Comparison of ENCODE assay signal across 15 cellular contexts in the genomic region with DNA sequence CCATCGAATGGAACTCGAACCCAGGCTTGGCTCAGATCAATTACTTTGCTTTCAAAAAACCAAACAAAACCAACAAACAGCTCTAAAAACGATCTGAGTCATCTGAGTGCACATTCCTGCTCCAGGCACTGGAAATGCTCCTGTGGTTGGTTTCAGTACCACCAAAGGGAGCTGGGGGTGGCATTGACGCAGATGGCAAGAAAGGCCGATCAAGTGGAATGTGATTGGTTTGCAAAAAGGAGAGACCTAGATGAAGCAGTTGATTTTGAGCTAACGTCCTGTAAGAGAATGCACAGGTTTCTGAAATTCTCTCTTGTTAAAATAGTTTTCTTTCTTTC. TPM values are rescaled to one million over a fixed set of nuclear protein-coding genes. Genes with fewer than 3 reads are reported as not detected.
DNase-seq lines count a peak whose midpoint lies in the region; ATAC-seq and TF ChIP-seq lines count a peak whose summit lies in the region.
"Had no signal": no experiment of that assay in that cellular context is flagged by ENCODE, and none has a peak within 500 bp of the region (broad histone marks: within the 10 kb centered on the region; RNA-seq: fewer than 3 reads in every experiment).

No MANE protein-coding gene starts in this region.

- no peaks in the 10 kb centered on the region for H3K9me3 ChIP-seq in BLaER1
- no peaks in the 10 kb centered on the region for H3K9me3 ChIP-seq in HCT116 (ENCODE audit: control insufficient read depth in 1 of 2, insufficient read depth in 1 of 2, low read depth in 1 of 2, low read length in 2 of 2)

- peak overlapping the region; percentile 94 for H3K4me3 Mint-ChIP-seq in activated naive CD8-positive, alpha-beta T cell
- no peak overlapping the region for H3K4me3 Mint-ChIP-seq in MCF 10A (ENCODE audit: unreplicated experiment)

- H3K4me1 ChIP-seq in BLaER1 (peaks cover 73% of the 10 kb centered on the region), HCT116 (ENCODE audit: control insufficient read depth in 1 of 2, insufficient read depth in 2 of 2, low read length in 2 of 2) (peaks cover 27 to 48% of the 10 kb centered on the region in 2 experiments)

- H4K20me1 ChIP-seq in BLaER1 (peaks cover 100% of the 10 kb centered on the region), HCT116 (ENCODE audit: insufficient read depth) (no peaks in the 10 kb centered on the region)

- H3K9ac ChIP-seq in BLaER1, result peak overlapping the region; percentile 64; the same call in 1 of the 2 replicates
- no peak overlapping the region for H3K9ac ChIP-seq in HCT116 (ENCODE audit: low read length)

- H3K4me2 ChIP-seq in BLaER1 (peak overlapping the region; percentile 98), HCT116 (ENCODE audit: low read length) (peak overlapping the region; percentile 94)

- no peaks in the 10 kb centered on the region for H3K9me2 ChIP-seq in HCT116 (ENCODE audit: insufficient read depth)

- no peaks in the 10 kb centered on the region for H3K27me3 ChIP-seq in BLaER1
- no peaks in the 10 kb centered on the region for H3K27me3 ChIP-seq in HCT116 (ENCODE audit: insufficient read depth, low read length)

- BruUV-seq in HCT116 (replicated peaks; lab: Mats Ljungman, UMichigan) (TSS peak; percentile 43), MCF 10A (replicated peaks; lab: Mats Ljungman, UMichigan) (no TSS peak)

- TF ChIP-seq RAD21 in HCT116 (IDR thresholded peaks at IDR 0.05; ENCODE audit: low read depth), result no peak

- CTCF ChIA-PET in HCT116 (lab: Charles Lee) (interaction anchor here (1.7 kb wide), 1 partner anchor 12 kb away, joined by 4 read pairs; no protein-coding TSS in a partner anchor), MCF 10A (lab: Yijun Ruan, JAX) (interaction anchor here (0.7 to 1.3 kb wide), 5 partner anchors 11 to 60 kb away, joined by 3 to 4 read pairs (median 3); no protein-coding TSS in a partner anchor)

- H3K4me3 ChIP-seq in BLaER1, result 0 out of 2 replicates have a peak overlapping the region, but pooled peaks have one; percentile 66
- no peak overlapping the region for H3K4me3 ChIP-seq in HCT116 (replicated peaks in 1 of 2; ENCODE audit: low read depth in 1 of 2, low read length in 2 of 2)

- intact Hi-C loops in HCT116 (cut with micrococcal nuclease), result no loop called here
- intact Hi-C loops in MCF 10A (cut with micrococcal nuclease), result no loop called here

- no peak for TF ChIP-seq POLR2A in HCT116 (IDR thresholded peaks at IDR 0.05; ENCODE audit: borderline replicate concordance, extremely low read depth, insufficient read depth, insufficient read length)

- H3K27ac ChIP-seq in BLaER1 (peak overlapping the region; percentile 62; the same call in 1 of the 2 replicates), HCT116 (ENCODE audit: low read depth, low read length) (no peak overlapping the region)
- H3K27ac ChIP-seq: HL-60 had no signal

- peaks cover 51% of the 10 kb centered on the region for H3K36me3 ChIP-seq in BLaER1
- H3K36me3 ChIP-seq in HCT116 (ENCODE audit: control insufficient read depth in 1 of 2, insufficient read depth in 2 of 2, low read length in 2 of 2), result no peaks in the 10 kb centered on the region

- ATAC-seq in HCT116, result no peak
- no peak for ATAC-seq in activated CD4-positive, CD25-positive, alpha-beta regulatory T cell treated with anti-CD3 and anti-CD28 coated beads, Interleukin-2, amount 50 U/mL, for 24 hours

- peak overlapping the region; percentile 95 for H3K27ac Mint-ChIP-seq in activated naive CD8-positive, alpha-beta T cell
- no peak overlapping the region for H3K27ac Mint-ChIP-seq in MCF 10A (ENCODE audit: low read depth, unreplicated experiment)

- H3K4me1 Mint-ChIP-seq in activated naive CD8-positive, alpha-beta T cell (ENCODE audit: low read depth), result peaks cover 71% of the 10 kb centered on the region
- H3K4me1 Mint-ChIP-seq in MCF 10A (ENCODE audit: insufficient read depth, unreplicated experiment), result peaks cover 10% of the 10 kb centered on the region

- DNase-seq in HCT116 (ENCODE audit: low read depth, low spot score), result no peak
- peak; percentile 70 for DNase-seq in kidney tubule cell (ENCODE audit: low spot score)
- no peak for DNase-seq in MCF 10A (ENCODE audit: unreplicated experiment)
- DNase-seq in central memory CD4-positive, alpha-beta T cell, result no peak
- DNase-seq in stimulated activated CD4-positive, alpha-beta T cell treated with anti-CD3 and anti-CD28 coated beads, Interleukin-1b, Interleukin-23, amount 100 ng/mL, for 48 hours, result no peak
- DNase-seq: activated CD8-positive, alpha-beta memory T cell treated with anti-CD3 and anti-CD28 coated beads, Interleukin-2, amount 50 U/mL, for 4 hours; dermis blood vessel endothelial cell; DMS79 treated with DMSO at 0.1 percent for 48 hours; NCI-H1930; occipital lobe; RPMI8226 had no signal

- no peak for TF ChIP-seq CTCF in HCT116 (IDR thresholded peaks at IDR 0.05 in 2 of 3, conservative IDR thresholded peaks at IDR 0.05 in 1 of 3; ENCODE audit: borderline replicate concordance in 1 of 3, insufficient read depth in 1 of 3, low read depth in 2 of 3, low read length in 2 of 3)
- no peak for TF ChIP-seq CTCF in MCF 10A (IDR thresholded peaks at IDR 0.05; ENCODE audit: unreplicated experiment)

- H3K36me3 Mint-ChIP-seq in activated naive CD8-positive, alpha-beta T cell, result peaks cover 11% of the 10 kb centered on the region
- H3K36me3 Mint-ChIP-seq in MCF 10A (ENCODE audit: insufficient read depth, unreplicated experiment), result no peaks in the 10 kb centered on the region

- no peak overlapping the region for H2AFZ ChIP-seq in HCT116 (ENCODE audit: low read depth, low read length, poor library complexity, severe bottlenecking)

- POLR2A ChIA-PET in HCT116 (lab: Charles Lee), result no interaction called here
- POLR2A ChIA-PET in MCF 10A (lab: Yijun Ruan, JAX), result interaction anchor here (0.8 to 1.4 kb wide), 2 partner anchors 14 to 46 kb away, joined by 3 to 4 read pairs; no protein-coding TSS in a partner anchor

- H3K27me3 Mint-ChIP-seq in activated naive CD8-positive, alpha-beta T cell, result no peaks in the 10 kb centered on the region
- H3K27me3 Mint-ChIP-seq in MCF 10A (ENCODE audit: insufficient read depth, unreplicated experiment), result no peaks in the 10 kb centered on the region

- H3K79me2 ChIP-seq in HCT116 (ENCODE audit: insufficient read depth, low read length), result no peaks in the 10 kb centered on the region

- RAD21 ChIA-PET in HCT116 (lab: Charles Lee; ENCODE audit: low non-redundant PET in 1 of 2, low total read pairs in 2 of 2, uncharacterized antibody in 2 of 2, unreplicated experiment in 2 of 2), result no interaction called here

- no peaks in the 10 kb centered on the region for H3K9me3 Mint-ChIP-seq in activated naive CD8-positive, alpha-beta T cell (ENCODE audit: low read depth)
- no peaks in the 10 kb centered on the region for H3K9me3 Mint-ChIP-seq in MCF 10A (ENCODE audit: unreplicated experiment)

TF ChIP-seq in HCT116, 20 proteins besides CTCF, POLR2A, EP300 and RAD21 (continues in another document):
- TF ChIP-seq MAX (IDR thresholded peaks at IDR 0.05) (no peak), TCF7L2 (IDR thresholded peaks at IDR 0.05; ENCODE audit: borderline replicate concordance, extremely low read depth, insufficient read depth, insufficient read length) (no peak), EGR1 (IDR thresholded peaks at IDR 0.05; ENCODE audit: low read depth) (no peak), JUND (IDR thresholded peaks at IDR 0.05) (no peak), POLR2AphosphoS5 (IDR thresholded peaks at IDR 0.05; ENCODE audit: low read depth, low read length) (no peak), CEBPB (IDR thresholded peaks at IDR 0.05; ENCODE audit: low read depth) (no peak), ATF3 (IDR thresholded peaks at IDR 0.05) (no peak), REST (IDR thresholded peaks at IDR 0.05; ENCODE audit: low read depth) (no peak), SIN3A (IDR thresholded peaks at IDR 0.05; ENCODE audit: low read depth) (no peak), EZH2 (IDR thresholded peaks at IDR 0.05) (no peak), SP1 (IDR thresholded peaks at IDR 0.05; ENCODE audit: low read depth) (no peak), ZFX (IDR thresholded peaks at IDR 0.05) (no peak), FOSL1 (IDR thresholded peaks at IDR 0.05; ENCODE audit: low read depth) (no peak), CBX3 (IDR thresholded peaks at IDR 0.05; ENCODE audit: low read depth) (no peak), EZH2phosphoT487 (IDR thresholded peaks at IDR 0.05; ENCODE audit: borderline replicate concordance) (no peak), SRF (IDR thresholded peaks at IDR 0.05; ENCODE audit: low read depth) (no peak)

RNA-seq across cellular contexts. Expression of gene PIK3CD, which starts 39.5 kb away (rescaled TPM):
- total RNA-seq in HCT116 (2021; ENCODE audit: unreplicated experiment) (9.2 TPM), MCF 10A (2022) (6.3 and 7.0 TPM in 2 replicates)
- polyA plus RNA-seq in HCT116 (2012), result 5.5 and 6.1 TPM in 2 replicates
